ENCODE assay signal across 30 cellular contexts in genomic region chr4:140174535-140174934, GRCh38. TPM values are rescaled to one million over a fixed set of nuclear protein-coding genes. Genes with fewer than 3 reads are reported as not detected.
DNase-seq lines count a peak whose midpoint lies in the region; ATAC-seq, FAIRE-seq and TF ChIP-seq lines count a peak whose summit lies in the region.
"Had no signal": no experiment of that assay in that cellular context is flagged by ENCODE, and none has a peak within 500 bp of the region (broad histone marks: within the 10 kb centered on the region; RNA-seq: fewer than 3 reads in every experiment).

No MANE protein-coding gene starts in this region.

- no peaks in the 10 kb centered on the region for H3K27me3 ChIP-seq in bronchial epithelial cell (ENCODE audit: control insufficient read depth, insufficient read depth, low read length)
- H3K27me3 ChIP-seq: adrenal gland, esophagus muscularis mucosa, vagina had no signal

- no peak for DNase-seq in stimulated activated naive CD8-positive, alpha-beta T cell treated with anti-CD3 and anti-CD28 coated beads, Interleukin-15, amount 100 ng/mL, for 72 hours
- no peak for DNase-seq in stimulated activated naive CD8-positive, alpha-beta T cell treated with anti-CD3 and anti-CD28 coated beads, Interleukin-15, Interleukin-2, amounts not matched to agents 100 U/mL and 50 U/mL, for 24 hours
- DNase-seq in MV-4-11 (lab: John Stamatoyannopoulos, UW) (peak; percentile 58), bronchial epithelial cell (ENCODE audit: low read depth) (peak; percentile 22), medulla oblongata (ENCODE audit: extremely low spot score) (no peak), DMS 273 (lab: John Stamatoyannopoulos, UW; ENCODE audit: unreplicated experiment) (no peak)
- DNase-seq: activated CD4-positive, alpha-beta T cell treated with anti-CD3 and anti-CD28 coated beads for 48 hours; activated T-cell treated with anti-CD3 and anti-CD28 coated beads, Interleukin-2, amount 50 U/mL, for 4 hours; adrenal gland; DMS53; endodermal cell; head of caudate nucleus; islet precursor cell; left ventricle myocardium inferior; NCI-H1417 treated with DMSO at 0.1 percent for 48 hours; NCI-H2081 treated with DMSO at 0.1 percent for 48 hours; NCI-H2227 treated with DMSO at 0.1 percent for 48 hours; NCI-H526; NK-92 treated with Interleukin-12 subunit alpha and Interleukin-12 subunit beta, amount 100 ng/mL, for 24 hours; right cardiac atrium had no signal

- no peak for TF ChIP-seq CTCF in bronchial epithelial cell (IDR thresholded peaks at IDR 0.05; ENCODE audit: insufficient read depth, low read length, severe bottlenecking)

- H3K4me3 Mint-ChIP-seq in stimulated activated naive CD8-positive, alpha-beta T cell treated with anti-CD3 and anti-CD28 coated beads, Interleukin-15, amount 100 ng/mL, for 72 hours = peak overlapping the region in 1 of 2 donors; percentile 38
- H3K4me3 Mint-ChIP-seq: activated T-cell treated with anti-CD3 and anti-CD28 coated beads, Interleukin-2, amount 50 U/mL, for 4 hours; central memory CD8-positive, alpha-beta T cell; dendritic cell treated with granulocyte-macrophage colony-stimulating factor and Interleukin-4, amounts not matched to agents 40 ng/mL and 50 ng/mL, for 4 days; endodermal cell; stimulated activated naive CD8-positive, alpha-beta T cell treated with anti-CD3 and anti-CD28 coated beads, Interleukin-15, Interleukin-2, amounts not matched to agents 100 ng/mL and 50 ng/mL, for 24 hours; T-helper 2 cell treated with Interferon-gamma antibody and Interleukin-4, amounts not matched to agents 5 μg/mL and 100 μg/mL, for 36 hours had no signal

- peak; percentile 85 for ATAC-seq in stimulated activated naive CD8-positive, alpha-beta T cell treated with anti-CD3 and anti-CD28 coated beads, Interleukin-15, amount 100 ng/mL, for 72 hours
- ATAC-seq in stimulated activated naive CD8-positive, alpha-beta T cell treated with anti-CD3 and anti-CD28 coated beads, Interleukin-15, Interleukin-2, amounts not matched to agents 100 U/mL and 50 U/mL, for 24 hours = no peak
- ATAC-seq in GM19452 (IDR thresholded peaks at IDR 0.05; ENCODE audit: unreplicated experiment) = no peak
- ATAC-seq: activated T-cell treated with anti-CD3 and anti-CD28 coated beads, Interleukin-2, amount 50 U/mL, for 4 hours; right cardiac atrium had no signal

- peaks cover 8% of the 10 kb centered on the region for H3K4me1 Mint-ChIP-seq in stimulated activated naive CD8-positive, alpha-beta T cell treated with anti-CD3 and anti-CD28 coated beads, Interleukin-15, amount 100 ng/mL, for 72 hours
- H3K4me1 Mint-ChIP-seq: central memory CD8-positive, alpha-beta T cell; endodermal cell had no signal

- no peaks in the 10 kb centered on the region for H3K9me3 Mint-ChIP-seq in stimulated activated naive CD8-positive, alpha-beta T cell treated with anti-CD3 and anti-CD28 coated beads, Interleukin-15, amount 100 ng/mL, for 72 hours
- H3K9me3 Mint-ChIP-seq: activated T-cell treated with anti-CD3 and anti-CD28 coated beads, Interleukin-2, amount 50 U/mL, for 4 hours; central memory CD8-positive, alpha-beta T cell; dendritic cell treated with granulocyte-macrophage colony-stimulating factor and Interleukin-4, amounts not matched to agents 40 ng/mL and 50 ng/mL, for 4 days; endodermal cell; stimulated activated naive CD8-positive, alpha-beta T cell treated with anti-CD3 and anti-CD28 coated beads, Interleukin-15, Interleukin-2, amounts not matched to agents 100 ng/mL and 50 ng/mL, for 24 hours; T-helper 2 cell treated with Interferon-gamma antibody and Interleukin-4, amounts not matched to agents 5 μg/mL and 100 μg/mL, for 36 hours had no signal

- FAIRE-seq in bronchial epithelial cell (lab: Jason Lieb, UNC) = no peak
- FAIRE-seq: GM12891 had no signal

- peak overlapping the region; percentile 11 to 93 for H3K27ac Mint-ChIP-seq in stimulated activated naive CD8-positive, alpha-beta T cell treated with anti-CD3 and anti-CD28 coated beads, Interleukin-15, amount 100 ng/mL, for 72 hours
- H3K27ac Mint-ChIP-seq: dendritic cell treated with granulocyte-macrophage colony-stimulating factor and Interleukin-4, amounts not matched to agents 40 ng/mL and 50 ng/mL, for 4 days; endodermal cell; stimulated activated naive CD8-positive, alpha-beta T cell treated with anti-CD3 and anti-CD28 coated beads, Interleukin-15, Interleukin-2, amounts not matched to agents 100 ng/mL and 50 ng/mL, for 24 hours; T-helper 2 cell treated with Interferon-gamma antibody and Interleukin-4, amounts not matched to agents 5 μg/mL and 100 μg/mL, for 36 hours had no signal

- H3K36me3 ChIP-seq in bronchial epithelial cell (ENCODE audit: control insufficient read depth, insufficient read depth, low read length) = no peaks in the 10 kb centered on the region
- H3K36me3 ChIP-seq: adrenal gland, esophagus muscularis mucosa, left ventricle myocardium inferior, thoracic aorta, vagina had no signal

- H3K27me3 Mint-ChIP-seq in stimulated activated naive CD8-positive, alpha-beta T cell treated with anti-CD3 and anti-CD28 coated beads, Interleukin-15, amount 100 ng/mL, for 72 hours = peaks cover 9% of the 10 kb centered on the region
- H3K27me3 Mint-ChIP-seq: dendritic cell treated with granulocyte-macrophage colony-stimulating factor and Interleukin-4, amounts not matched to agents 40 ng/mL and 50 ng/mL, for 4 days had no signal

- no peak overlapping the region for H3K4me3 ChIP-seq in bronchial epithelial cell (ENCODE audit: low read depth, low read length)
- H3K4me3 ChIP-seq: adrenal gland, esophagus muscularis mucosa, left ventricle myocardium inferior, smooth muscle cell, thoracic aorta, vagina had no signal

RNA-seq across cellular contexts. Expression of gene MAML3, which starts 20.6 kb away (rescaled TPM):
- total RNA-seq in bronchial epithelial cell = 0.79 and 3.3 TPM in 2 replicates

Comparison
In these comparisons a context has a peak if more than half of its experiments do, and no peak if none do; other contexts are left out.
1. DNase-seq: peak in MV-4-11 (single experiment) and bronchial epithelial cell (single experiment); none in stimulated activated naive CD8-positive, alpha-beta T cell treated with anti-CD3 and anti-CD28 coated beads, Interleukin-15, amount 100 ng/mL, for 72 hours (0 of 2), stimulated activated naive CD8-positive, alpha-beta T cell treated with anti-CD3 and anti-CD28 coated beads, Interleukin-15, Interleukin-2, amounts not matched to agents 100 U/mL and 50 U/mL, for 24 hours (single experiment), medulla oblongata (single experiment) and DMS 273 (single experiment).